Comparison of ENCODE assay signal across 1 cellular context in the genomic region with DNA sequence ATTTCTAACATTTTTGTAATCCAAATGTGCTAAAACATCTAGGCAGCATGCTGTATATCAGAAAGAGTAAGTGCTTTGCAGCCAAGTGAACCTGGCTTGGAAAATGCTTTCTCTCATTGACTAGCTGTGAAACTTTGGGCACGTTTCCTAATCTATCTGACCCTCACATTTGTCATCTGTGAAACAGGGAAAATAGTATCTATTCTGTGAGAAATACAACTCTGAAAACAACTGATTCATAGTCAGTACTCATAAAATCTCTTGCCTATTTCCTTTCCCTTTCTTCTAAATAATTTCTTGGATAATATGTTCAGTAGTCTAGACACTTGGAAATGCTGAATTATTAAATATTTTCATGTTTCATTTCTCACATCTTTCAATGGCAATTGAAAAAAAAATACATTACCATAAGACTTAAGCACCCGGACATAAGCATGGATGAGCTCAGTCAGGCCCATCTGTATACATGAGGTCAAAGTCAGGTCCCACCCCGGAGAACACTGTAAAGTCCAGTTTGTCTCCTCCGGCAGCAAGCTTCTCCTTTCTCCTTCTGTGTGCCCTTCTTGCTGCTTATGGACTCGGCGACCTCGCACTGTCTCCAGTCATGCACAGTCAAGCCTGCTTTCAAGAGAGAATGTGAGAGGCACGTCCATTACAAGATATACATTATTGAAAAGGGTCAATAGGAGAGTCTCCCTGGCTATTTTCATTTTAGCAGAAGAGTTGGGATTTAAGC.
TF ChIP-seq lines count a peak whose summit lies in the region.

No MANE protein-coding gene starts in this region.

TF ChIP-seq in SK-N-SH, 30 proteins besides CTCF, POLR2A, EP300 and RAD21 (continued from another document):
- TF ChIP-seq, protein P1, sequence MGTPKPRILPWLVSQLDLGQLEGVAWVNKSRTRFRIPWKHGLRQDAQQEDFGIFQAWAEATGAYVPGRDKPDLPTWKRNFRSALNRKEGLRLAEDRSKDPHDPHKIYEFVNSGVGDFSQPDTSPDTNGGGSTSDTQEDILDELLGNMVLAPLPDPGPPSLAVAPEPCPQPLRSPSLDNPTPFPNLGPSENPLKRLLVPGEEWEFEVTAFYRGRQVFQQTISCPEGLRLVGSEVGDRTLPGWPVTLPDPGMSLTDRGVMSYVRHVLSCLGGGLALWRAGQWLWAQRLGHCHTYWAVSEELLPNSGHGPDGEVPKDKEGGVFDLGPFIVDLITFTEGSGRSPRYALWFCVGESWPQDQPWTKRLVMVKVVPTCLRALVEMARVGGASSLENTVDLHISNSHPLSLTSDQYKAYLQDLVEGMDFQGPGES (IDR thresholded peaks at IDR 0.05; ENCODE audit: low read depth, low read length) = no peak
- TF ChIP-seq SIN3A (IDR thresholded peaks at IDR 0.05; ENCODE audit: borderline replicate concordance, low read depth, low read length) (no peak), TCF12 (IDR thresholded peaks at IDR 0.05) (no peak), MXI1 (IDR thresholded peaks at IDR 0.05; ENCODE audit: low read depth, low read length) (no peak), GABPA (IDR thresholded peaks at IDR 0.05; ENCODE audit: low read depth) (no peak)
